ENCODE assay signal across 9 cellular contexts in genomic region chr19:7054635-7055368, GRCh38. TPM values are rescaled to one million over a fixed set of nuclear protein-coding genes. Genes with fewer than 3 reads are reported as not detected.
"Had no signal": no experiment of that assay in that cellular context is flagged by ENCODE, and none has a peak within 500 bp of the region (broad histone marks: within the 10 kb centered on the region; RNA-seq: fewer than 3 reads in every experiment).

No MANE protein-coding gene starts in this region.

RNA-seq across cellular contexts. Expression of gene MBD3L3, which starts 3.7 kb away (rescaled TPM):
- total RNA-seq: LHCN-M2, MCF 10A, NCI-H460, OCI-LY7, PC-9, Right ventricle myocardium inferior, RPMI7951, SJCRH30, SK-MEL-5 had no signal

RNA-seq across cellular contexts. Expression of gene MBD3L2, which starts 5.7 kb away (rescaled TPM):
- total RNA-seq: LHCN-M2, MCF 10A, NCI-H460, OCI-LY7, PC-9, Right ventricle myocardium inferior, RPMI7951, SJCRH30, SK-MEL-5 had no signal

RNA-seq across cellular contexts. Expression of gene MBD3L4, which starts 14.8 kb away (rescaled TPM):
- total RNA-seq: LHCN-M2, MCF 10A, NCI-H460, OCI-LY7, PC-9, Right ventricle myocardium inferior, RPMI7951, SJCRH30, SK-MEL-5 had no signal

RNA-seq across cellular contexts. Expression of gene MBD3L5, which starts 24.4 kb away (rescaled TPM):
- total RNA-seq: LHCN-M2, MCF 10A, NCI-H460, OCI-LY7, PC-9, Right ventricle myocardium inferior, RPMI7951, SJCRH30, SK-MEL-5 had no signal
